ENCODE assay signal across 8 cellular contexts in the genomic region with DNA sequence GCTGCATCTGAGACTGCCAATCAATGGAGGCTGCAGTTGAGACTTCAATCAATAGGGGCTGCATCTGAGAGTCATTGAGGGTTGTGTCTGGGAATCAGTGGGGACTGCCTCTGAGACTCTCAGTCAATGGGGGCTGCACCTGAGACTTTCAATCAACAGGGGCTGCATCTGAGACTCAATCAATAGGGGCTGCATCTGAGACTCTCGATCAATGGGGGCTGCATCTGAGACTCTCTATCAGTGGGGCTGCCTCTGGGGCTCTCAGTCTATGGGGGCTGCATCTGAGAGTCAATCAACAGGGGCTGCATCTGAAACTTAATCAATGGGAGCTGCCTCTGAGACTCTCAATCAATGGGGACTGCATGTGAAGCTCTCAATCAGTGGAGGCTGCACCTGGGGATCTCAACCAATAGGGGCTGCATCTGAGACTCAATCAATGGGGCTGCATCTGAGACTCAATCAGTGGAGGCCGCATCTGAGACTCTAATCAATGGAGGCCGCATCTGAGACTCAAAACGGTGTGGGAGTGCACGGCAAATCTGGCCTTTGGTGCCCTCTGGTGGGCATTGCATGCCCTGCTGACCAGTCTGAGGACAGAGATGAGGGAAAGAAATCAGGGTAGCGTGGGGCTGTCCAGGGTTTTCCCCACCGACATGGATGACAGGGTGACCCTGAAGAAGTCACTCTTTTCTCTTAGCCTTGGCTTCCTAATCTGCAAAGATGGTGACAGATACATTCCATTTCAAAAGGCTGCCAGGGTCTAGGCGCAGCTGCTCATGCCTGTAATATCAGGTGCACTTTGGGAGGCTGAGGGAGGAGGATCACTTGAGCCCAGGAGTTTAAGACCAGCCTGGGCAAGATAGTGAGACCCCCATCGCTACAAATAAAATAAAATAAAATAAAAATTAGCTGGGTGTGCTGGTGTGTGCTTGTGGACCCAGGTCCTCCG. TPM values are rescaled to one million over a fixed set of nuclear protein-coding genes. Genes with fewer than 3 reads are reported as not detected.
DNase-seq lines count a peak whose midpoint lies in the region; ATAC-seq lines count a peak whose summit lies in the region.

No MANE protein-coding gene starts in this region.

- H3K27me3 Mint-ChIP-seq in central memory CD8-positive, alpha-beta T cell = peaks cover 38% of the 10 kb centered on the region

- H3K9me3 Mint-ChIP-seq in central memory CD8-positive, alpha-beta T cell = no peaks in the 10 kb centered on the region

- peaks cover 5% of the 10 kb centered on the region for H3K4me1 Mint-ChIP-seq in central memory CD8-positive, alpha-beta T cell

- H3K27me3 ChIP-seq in H7 (ENCODE audit: control insufficient read depth, insufficient read depth, low read length) = no peaks in the 10 kb centered on the region

- no peak overlapping the region for H3K27ac Mint-ChIP-seq in central memory CD8-positive, alpha-beta T cell (ENCODE audit: low read depth)

- DNase-seq in DMS114 treated with DMSO at 0.1 percent for 48 hours (lab: John Stamatoyannopoulos, UW; ENCODE audit: unreplicated experiment) (peak; percentile 29), H7 (peak; percentile 89), NCI-H2029 treated with DMSO at 0.1 percent for 48 hours (lab: John Stamatoyannopoulos, UW) (peak; percentile 5), left kidney (ENCODE audit: low read depth, low spot score) (peak; percentile 84)
- DNase-seq in central memory CD8-positive, alpha-beta T cell (ENCODE audit: low spot score in 2 of 2) = peak; percentile 43 to 54
- peak; percentile 77 for DNase-seq in stimulated activated CD4-positive, alpha-beta T cell treated with anti-CD3 and anti-CD28 coated beads, Interleukin-4, amount 100 ng/mL, for 1 hour

- H3K4me3 Mint-ChIP-seq in central memory CD8-positive, alpha-beta T cell = no peak overlapping the region

- H3K4me3 ChIP-seq in H7 (ENCODE audit: insufficient read depth, low read depth, low read length) = no peak overlapping the region

- H3K36me3 ChIP-seq in H7 (replicated peaks; ENCODE audit: control insufficient read depth, insufficient read depth, low read length) = no peaks in the 10 kb centered on the region

- peak; percentile 87 to 91 for ATAC-seq in activated CD4-positive, CD25-positive, alpha-beta regulatory T cell treated with anti-CD3 and anti-CD28 coated beads, Interleukin-2, amount 50 U/mL, for 24 hours
- peak; percentile 79 for ATAC-seq in central memory CD8-positive, alpha-beta T cell (replicated peaks; ENCODE audit: extremely low read depth, poor library complexity, severe bottlenecking)
- no peak for ATAC-seq in HG02885 (IDR thresholded peaks at IDR 0.05; ENCODE audit: poor library complexity, unreplicated experiment)

- H3K36me3 Mint-ChIP-seq in central memory CD8-positive, alpha-beta T cell (ENCODE audit: insufficient read depth) = no peaks in the 10 kb centered on the region

RNA-seq across cellular contexts. Expression of gene EIF5, which starts 41.3 kb away (rescaled TPM):
- total RNA-seq in H7 (2014; rRNA removed; shearing (Covaris generic)) = 165 and 167 TPM in 2 replicates

Comparison
In these comparisons a context has a peak if more than half of its experiments do, and no peak if none do; other contexts are left out.
1. DNase-seq: peak in every context shown above with its lines; median percentile 89 in H7; 84 in left kidney; 77 in stimulated activated CD4-positive, alpha-beta T cell treated with anti-CD3 and anti-CD28 coated beads, Interleukin-4, amount 100 ng/mL, for 1 hour; 48 in central memory CD8-positive, alpha-beta T cell; 29 in DMS114 treated with DMSO at 0.1 percent for 48 hours; 5 in NCI-H2029 treated with DMSO at 0.1 percent for 48 hours.